ENCODE assay signal across 9 cellular contexts in the genomic region with DNA sequence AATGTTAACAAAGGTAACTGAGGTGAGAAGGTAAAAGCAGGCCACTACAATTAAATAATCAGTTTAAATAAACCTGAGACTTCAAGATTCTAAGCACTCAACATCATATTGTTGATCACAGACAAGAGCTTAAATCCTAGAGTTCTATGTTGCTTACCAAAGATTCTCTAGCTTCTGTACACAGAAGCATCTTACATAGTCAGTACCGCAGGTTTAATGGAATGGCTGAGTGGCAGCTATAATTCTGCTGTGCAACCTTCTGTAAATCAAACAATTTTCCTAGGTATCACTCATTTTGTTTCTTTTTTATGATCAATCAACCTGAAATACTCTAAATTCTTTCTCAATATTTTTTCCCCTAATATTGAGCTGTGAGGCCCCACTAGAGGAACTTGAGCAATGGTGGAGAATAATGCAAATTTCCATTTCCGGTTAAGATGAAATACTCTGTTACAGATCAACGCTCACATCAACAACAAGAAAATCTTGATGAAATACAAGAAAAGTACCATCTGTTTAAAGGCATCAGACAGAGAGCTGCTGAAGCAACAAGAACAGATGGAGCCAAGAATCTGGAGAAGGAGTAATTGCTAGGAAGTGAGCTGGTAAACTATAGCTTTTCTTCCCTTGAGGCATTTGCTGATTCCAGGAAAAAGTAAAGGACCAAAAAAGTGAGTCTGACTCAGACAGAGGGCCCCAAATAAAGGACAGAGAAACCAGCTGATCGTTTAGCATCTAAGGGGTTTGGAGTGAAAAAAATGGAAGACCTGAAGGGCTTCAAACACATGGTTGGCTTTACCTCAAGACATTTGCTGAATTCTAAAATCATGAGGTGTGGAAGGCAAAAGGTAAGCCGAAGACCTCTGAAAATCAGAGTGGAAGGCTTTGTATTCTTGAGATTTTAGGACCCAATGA. TPM values are rescaled to one million over a fixed set of nuclear protein-coding genes. Genes with fewer than 3 reads are reported as not detected.
A peak's percentile ranks its signal among the peaks of the same experiment; 100 is the strongest.
DNase-seq lines count a peak whose midpoint lies in the region; ATAC-seq and TF ChIP-seq lines count a peak whose summit lies in the region.
"Had no signal": no experiment of that assay in that cellular context is flagged by ENCODE, and none has a peak within 500 bp of the region (broad histone marks: within the 10 kb centered on the region; RNA-seq: fewer than 3 reads in every experiment).

No MANE protein-coding gene starts in this region.

- no peak for TF ChIP-seq RAD21 in IMR-90 (IDR thresholded peaks at IDR 0.05; ENCODE audit: low read length)

- peak overlapping the region; percentile 61; the same call in 1 of the 2 replicates for H3K4me2 ChIP-seq in IMR-90 (ENCODE audit: low read depth, low read length)

- H4K91ac ChIP-seq in IMR-90 (ENCODE audit: insufficient read depth, low read depth, low read length), result no peak overlapping the region

- no peak overlapping the region for H3K4ac ChIP-seq in IMR-90 (ENCODE audit: low read depth, low read length)

- H3K9me3 ChIP-seq in IMR-90 (ENCODE audit: control insufficient read depth, insufficient read depth, low read length), result no peaks in the 10 kb centered on the region

- no peaks in the 10 kb centered on the region for H3K27me3 ChIP-seq in IMR-90 (ENCODE audit: control insufficient read depth, insufficient read depth, low read length)

- 0 out of 4 replicates have a peak overlapping the region, but pooled peaks of 1 of the 2 experiments have one; percentile 18 for H4K8ac ChIP-seq in IMR-90 (ENCODE audit: low read depth in 2 of 2, low read length in 2 of 2)

- peaks cover 6% of the 10 kb centered on the region for H3K36me3 ChIP-seq in IMR-90 (ENCODE audit: control insufficient read depth, insufficient read depth, low read length)

- H2BK5ac ChIP-seq in IMR-90 (ENCODE audit: low read depth, low read length, poor library complexity, severe bottlenecking), result peak overlapping the region; percentile 54

- H2BK15ac ChIP-seq in IMR-90 (ENCODE audit: low read depth, low read length), result no peak overlapping the region

- H3K14ac ChIP-seq in IMR-90 (replicated peaks; ENCODE audit: low read depth, low read length), result 0 out of 2 replicates have a peak overlapping the region, but pooled peaks have one; percentile 16

- intact Hi-C loops in IMR-90 (cut with micrococcal nuclease), result no loop called here

- no peak for TF ChIP-seq POLR2A in IMR-90 (IDR thresholded peaks at IDR 0.05; ENCODE audit: low read depth, low read length)

- no peak overlapping the region for H2AFZ ChIP-seq in IMR-90 (replicated peaks; ENCODE audit: low read length, poor library complexity)

- DNase-seq in IMR-90, result peak; percentile 56
- DNase-seq in myocyte (ENCODE audit: low read depth), result peak; percentile 60
- no peak for DNase-seq in NCI-H146 treated with DMSO at 0.1 percent for 48 hours (lab: John Stamatoyannopoulos, UW; ENCODE audit: unreplicated experiment)
- DNase-seq in iPS-NIHi11 (ENCODE audit: low spot score), result no peak
- DNase-seq in OCI-M2 (lab: John Stamatoyannopoulos, UW; ENCODE audit: unreplicated experiment), result no peak
- no peak for DNase-seq in activated gamma-delta T cell (lab: John Stamatoyannopoulos, UW)
- DNase-seq: activated CD4-positive, alpha-beta memory T cell treated with anti-CD3 and anti-CD28 coated beads for 36 hours had no signal

- no peak for TF ChIP-seq CTCF in IMR-90 (conservative IDR thresholded peaks at IDR 0.05; ENCODE audit: low read depth, low read length)

- H2BK120ac ChIP-seq in IMR-90 (ENCODE audit: low read depth, low read length), result no peak overlapping the region

- no peak overlapping the region for H2AK9ac ChIP-seq in IMR-90 (replicated peaks; ENCODE audit: low read depth, low read length, poor library complexity)

- in situ Hi-C loops in IMR-90 (cut with MboI; ENCODE audit: low sequenced_read_pairs), result no loop called here

- H3K56ac ChIP-seq in IMR-90 (ENCODE audit: extremely low read depth, insufficient read depth, low read length), result no peak overlapping the region

- H2AK5ac ChIP-seq in IMR-90 (ENCODE audit: low read depth, low read length), result no peak overlapping the region

- dilution Hi-C loops in IMR-90 (cut with HindIII; ENCODE audit: low sequenced_read_pairs, unreplicated experiment), result no loop called here

- H4K20me1 ChIP-seq in IMR-90 (ENCODE audit: insufficient read depth, low read length), result no peaks in the 10 kb centered on the region

- no peaks in the 10 kb centered on the region for H3K9me1 ChIP-seq in IMR-90 (ENCODE audit: insufficient read depth, low read length)

- no peak overlapping the region; the same call in 1 of the 2 replicates for H3K9ac ChIP-seq in IMR-90 (ENCODE audit: low read depth, low read length)

- ATAC-seq in GM18517 (IDR thresholded peaks at IDR 0.05; ENCODE audit: unreplicated experiment) (peak; percentile 99), GM21786 (IDR thresholded peaks at IDR 0.05; ENCODE audit: unreplicated experiment) (peak; percentile 95), IMR-90 (ENCODE audit: low read depth) (peak; percentile 49)

- WGBS in IMR-90 (ENCODE audit: extremely low coverage in 2 of 2, insufficient read length in 1 of 2), 2 experiments, result 57% methylated on average over 2 of the region's 5 CpGs; no CpG with 5 or more reads in 1 of the 2 experiments

- peaks cover 6% of the 10 kb centered on the region in 2 experiments; a peak in 2 of 4 replicates for H3K79me1 ChIP-seq in IMR-90 (ENCODE audit: low read depth in 1 of 2, low read length in 2 of 2)

- peak overlapping the region; percentile 52; the same call in 1 of the 2 replicates for H3K18ac ChIP-seq in IMR-90 (ENCODE audit: low read depth, low read length)

- CTCF ChIA-PET in IMR-90 (lab: Yijun Ruan, JAX), result interaction anchor here (1.0 to 1.1 kb wide), 2 partner anchors 49 to 324 kb away, joined by 3 read pairs; no protein-coding TSS in a partner anchor

- no peak overlapping the region for H3K23ac ChIP-seq in IMR-90 (ENCODE audit: low read depth, low read length)

- H3K4me3 ChIP-seq in IMR-90 (ENCODE audit: insufficient read depth, low read depth, low read length), result no peak overlapping the region

- POLR2A ChIA-PET in IMR-90 (lab: Charles Lee; ENCODE audit: unreplicated experiment), result interaction anchor here (0.7 kb wide), 1 partner anchor 9 kb away, joined by 3 read pairs; no protein-coding TSS in a partner anchor

- no peak overlapping the region for H2BK20ac ChIP-seq in IMR-90 (ENCODE audit: low read depth, low read length)

- peak overlapping the region; percentile 27; the same call in 1 of the 2 replicates for H3K27ac ChIP-seq in IMR-90 (ENCODE audit: insufficient read depth, low read length)

- H3K4me1 ChIP-seq in IMR-90 (ENCODE audit: control insufficient read depth, insufficient read depth, low read length), result peaks cover 11% of the 10 kb centered on the region

- BruUV-seq in IMR-90 (replicated peaks; lab: Mats Ljungman, UMichigan), result no TSS peak

- H4K5ac ChIP-seq in IMR-90 (ENCODE audit: low read depth, low read length), result peak overlapping the region; percentile 69; the same call in 1 of the 2 replicates

TF ChIP-seq in IMR-90, 13 proteins besides CTCF, POLR2A, EP300 and RAD21:
- TF ChIP-seq CHD1 (IDR thresholded peaks at IDR 0.05; ENCODE audit: low read depth, low read length) (no peak), NFE2L2 (IDR thresholded peaks at IDR 0.05; ENCODE audit: low read depth, low read length) (no peak), MXI1 (IDR thresholded peaks at IDR 0.05; ENCODE audit: borderline replicate concordance, low read depth, low read length) (no peak), CEBPB (IDR thresholded peaks at IDR 0.05; ENCODE audit: low read depth, low read length) (no peak), BHLHE40 (IDR thresholded peaks at IDR 0.05; ENCODE audit: low read depth, low read length) (no peak), FOS (IDR thresholded peaks at IDR 0.05; ENCODE audit: low read depth, low read length) (no peak), MAFK (IDR thresholded peaks at IDR 0.05; ENCODE audit: low read depth, low read length) (no peak), SMC3 (IDR thresholded peaks at IDR 0.05; ENCODE audit: low read depth, low read length) (no peak), RFX5 (IDR thresholded peaks at IDR 0.05; ENCODE audit: low read depth, low read length) (no peak), RCOR1 (IDR thresholded peaks at IDR 0.05; ENCODE audit: insufficient replicate concordance, low read length) (no peak), MAZ (IDR thresholded peaks at IDR 0.05; ENCODE audit: borderline replicate concordance, low read depth, low read length) (no peak)
- TF ChIP-seq, protein P1, sequence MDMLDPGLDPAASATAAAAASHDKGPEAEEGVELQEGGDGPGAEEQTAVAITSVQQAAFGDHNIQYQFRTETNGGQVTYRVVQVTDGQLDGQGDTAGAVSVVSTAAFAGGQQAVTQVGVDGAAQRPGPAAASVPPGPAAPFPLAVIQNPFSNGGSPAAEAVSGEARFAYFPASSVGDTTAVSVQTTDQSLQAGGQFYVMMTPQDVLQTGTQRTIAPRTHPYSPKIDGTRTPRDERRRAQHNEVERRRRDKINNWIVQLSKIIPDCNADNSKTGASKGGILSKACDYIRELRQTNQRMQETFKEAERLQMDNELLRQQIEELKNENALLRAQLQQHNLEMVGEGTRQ (IDR thresholded peaks at IDR 0.05; ENCODE audit: low read depth, low read length), result no peak
- TF ChIP-seq, protein P2, sequence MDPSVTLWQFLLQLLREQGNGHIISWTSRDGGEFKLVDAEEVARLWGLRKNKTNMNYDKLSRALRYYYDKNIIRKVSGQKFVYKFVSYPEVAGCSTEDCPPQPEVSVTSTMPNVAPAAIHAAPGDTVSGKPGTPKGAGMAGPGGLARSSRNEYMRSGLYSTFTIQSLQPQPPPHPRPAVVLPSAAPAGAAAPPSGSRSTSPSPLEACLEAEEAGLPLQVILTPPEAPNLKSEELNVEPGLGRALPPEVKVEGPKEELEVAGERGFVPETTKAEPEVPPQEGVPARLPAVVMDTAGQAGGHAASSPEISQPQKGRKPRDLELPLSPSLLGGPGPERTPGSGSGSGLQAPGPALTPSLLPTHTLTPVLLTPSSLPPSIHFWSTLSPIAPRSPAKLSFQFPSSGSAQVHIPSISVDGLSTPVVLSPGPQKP (IDR thresholded peaks at IDR 0.05; ENCODE audit: borderline replicate concordance, low read depth, low read length), result no peak

RNA-seq across cellular contexts. Expression of gene PNPLA8, which starts 22.6 kb away (rescaled TPM):
- total RNA-seq in IMR-90 (2012; rRNA removed) (14.5 and 23.9 TPM in 2 replicates), myocyte (50.1 and 58.5 TPM in 2 replicates)
- polyA plus RNA-seq in IMR-90 (2012; rRNA removed), result 6.1 and 7.0 TPM in 2 replicates
- 1.1 and 1.2 TPM in 2 replicates for polyA plus RNA-seq in IMR-90 (2012; cell fraction: cytosol; rRNA removed)
- 0.47 and 4.1 TPM in 2 replicates for polyA plus RNA-seq in IMR-90 (2012; cell fraction: nucleus; rRNA removed; ENCODE audit: low replicate concordance)
- 14.8 TPM for polyA plus RNA-seq in myocyte (2012)

RNA-seq across cellular contexts. Expression of gene NRCAM, which starts 47.1 kb away (rescaled TPM):
- total RNA-seq in IMR-90 (2012; rRNA removed) (0.83 and 1.1 TPM in 2 replicates), myocyte (43.2 and 60.4 TPM in 2 replicates)
- 0.43 and 0.46 TPM in 2 replicates for polyA plus RNA-seq in IMR-90 (2012; rRNA removed)
- polyA plus RNA-seq in IMR-90 (2012; cell fraction: cytosol; rRNA removed), result 0.08 and 0.10 TPM in 2 replicates
- 0.15 and 0.48 TPM in 2 replicates for polyA plus RNA-seq in IMR-90 (2012; cell fraction: nucleus; rRNA removed; ENCODE audit: low replicate concordance)
- 5.1 TPM for polyA plus RNA-seq in myocyte (2012)

Comparison
In these comparisons a context has a peak if more than half of its experiments do, and no peak if none do; other contexts are left out.
1. ATAC-seq: peak in every context shown above with its lines; median percentile 99 in GM18517; 95 in GM21786; 49 in IMR-90.
2. DNase-seq: peak in IMR-90 (single experiment) and myocyte (single experiment); none in NCI-H146 treated with DMSO at 0.1 percent for 48 hours (single experiment), iPS-NIHi11 (single experiment), OCI-M2 (single experiment) and activated gamma-delta T cell (single experiment).
3. RNA of gene NRCAM, which starts 47.1 kb away (total RNA-seq): 43.2 to 60.4 TPM in myocyte; 0.83 to 1.1 TPM in IMR-90; every median in the first group is over 10 times any median in the second.